In the genomic region with DNA sequence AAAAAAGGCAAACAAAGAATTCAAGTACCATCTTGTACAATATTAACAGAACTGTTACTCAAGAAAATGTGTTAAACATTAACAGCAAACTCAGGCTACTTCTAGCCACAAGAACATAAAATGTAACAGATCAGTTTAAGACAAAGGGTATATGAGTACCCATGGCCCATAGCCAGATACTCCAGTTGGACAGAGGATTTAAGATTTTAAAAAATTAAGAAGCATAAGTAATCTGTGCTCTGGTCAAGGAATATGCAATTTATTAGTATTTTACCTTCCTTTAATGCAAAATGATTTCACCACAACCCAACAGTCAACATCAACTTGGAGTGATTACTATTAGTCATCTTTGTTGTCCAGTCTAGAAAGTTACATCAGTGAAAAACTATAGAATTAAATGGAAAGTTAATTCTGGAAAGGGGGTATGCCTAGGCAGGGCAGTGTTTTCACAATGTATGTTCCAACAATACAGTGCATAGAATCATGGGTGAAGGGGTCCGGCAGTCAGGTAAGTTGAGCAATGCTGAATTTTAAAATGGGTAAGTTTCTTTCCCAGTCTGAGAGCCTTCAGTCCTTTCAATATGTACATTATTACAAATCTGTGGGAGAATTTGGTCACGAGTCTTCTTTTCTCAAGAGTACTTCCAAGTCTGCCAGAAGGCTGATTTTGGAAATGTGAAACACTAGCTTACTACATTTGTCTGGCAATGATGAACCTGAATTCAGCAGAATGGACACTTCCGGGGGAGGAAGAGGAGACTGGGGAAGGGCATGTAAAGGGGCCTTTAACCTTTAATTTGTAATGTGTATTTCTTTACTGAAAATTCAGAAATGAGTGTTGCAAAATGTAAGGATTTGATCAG, we compare ENCODE assay signal across 16 cellular contexts. TPM values are rescaled to one million over a fixed set of nuclear protein-coding genes. Genes with fewer than 3 reads are reported as not detected.
DNase-seq lines count a peak whose midpoint lies in the region; ATAC-seq, FAIRE-seq and TF ChIP-seq lines count a peak whose summit lies in the region.
"Had no signal": no experiment of that assay in that cellular context is flagged by ENCODE, and none has a peak within 500 bp of the region (broad histone marks: within the 10 kb centered on the region; RNA-seq: fewer than 3 reads in every experiment).

No MANE protein-coding gene starts in this region.

- no peaks in the 10 kb centered on the region for H3K79me2 ChIP-seq in SK-N-SH (ENCODE audit: insufficient read depth)

- DNase-seq in SK-N-SH, result no peak
- peak; percentile 23 for DNase-seq in fibroblast of mammary gland (ENCODE audit: low read depth)
- peak; percentile 31 for DNase-seq in small intestine
- no peak for DNase-seq in tibial nerve (ENCODE audit: low spot score in 2 of 2)
- DNase-seq in GM12891 (ENCODE audit: insufficient read length, low spot score), result no peak
- DNase-seq in left ventricle myocardium inferior, result no peak
- DNase-seq: activated CD4-positive, alpha-beta T cell treated with anti-CD3 and anti-CD28 coated beads, Interleukin-2, amount 10 ng/mL, durations not matched to agents 7 days and 5 days; activated naive CD8-positive, alpha-beta T cell treated with anti-CD3 and anti-CD28 coated beads for 36 hours; effector CD8-positive, alpha-beta T cell; MG63; NCI-H524; stimulated activated CD4-positive, alpha-beta T cell treated with anti-CD3 and anti-CD28 coated beads, Interleukin-1b, Interleukin-23, amount 100 ng/mL, for 48 hours; stomach had no signal

- no peaks in the 10 kb centered on the region for H4K20me1 ChIP-seq in SK-N-SH (ENCODE audit: insufficient read depth)

- H3K4me1 ChIP-seq in SK-N-SH (ENCODE audit: control insufficient read depth in 1 of 2, insufficient read depth in 2 of 2, low read depth in 1 of 2, low read length in 1 of 2) (peaks cover 0 to 8% of the 10 kb centered on the region in 2 experiments; a peak in 2 of 4 replicates), small intestine (ENCODE audit: control insufficient read depth in 2 of 2, insufficient read depth in 1 of 2, low read depth in 1 of 2, low read length in 1 of 2) (peaks cover 3 to 6% of the 10 kb centered on the region in 2 donors), tibial nerve (peaks cover 0 to 25% (median 5%) of the 10 kb centered on the region in 4 donors), left ventricle myocardium inferior (peaks cover 30% of the 10 kb centered on the region)

- no peak for TF ChIP-seq POLR2A in tibial nerve (IDR thresholded peaks at IDR 0.05)
- TF ChIP-seq POLR2A in GM12891 (IDR thresholded peaks at IDR 0.05; ENCODE audit: low read depth, low read length), result no peak

- H3F3A ChIP-seq in SK-N-SH (replicated peaks; ENCODE audit: insufficient read depth), result no peaks in the 10 kb centered on the region

- CTCF ChIA-PET in SK-N-SH (lab: Yijun Ruan, JAX), result no interaction called here

- 71% methylated on average over 3 of the region's 3 CpGs for WGBS in SK-N-SH (ENCODE audit: low lambda C conversion rate)
- WGBS in small intestine, 3 donors, result 82 to 91% (median 91%) methylated on average over 3 of the region's 3 CpGs
- 73 to 88% methylated on average over 3 of the region's 3 CpGs for WGBS in tibial nerve, 2 donors

- H3K9me3 ChIP-seq in SK-N-SH (no peaks in the 10 kb centered on the region), small intestine (ENCODE audit: control insufficient read depth, low read depth) (no peaks in the 10 kb centered on the region), tibial nerve (no peaks in the 10 kb centered on the region), left ventricle myocardium inferior (replicated peaks) (no peaks in the 10 kb centered on the region)
- H3K9me3 ChIP-seq: MG63, SJSA1, stomach had no signal

- H3K4me3 ChIP-seq in SK-N-SH (ENCODE audit: low read depth in 2 of 2, low read length in 1 of 2), result no peak overlapping the region
- no peak overlapping the region for H3K4me3 ChIP-seq in fibroblast of mammary gland (ENCODE audit: control insufficient read depth, low read depth, low read length)
- no peak overlapping the region for H3K4me3 ChIP-seq in small intestine (ENCODE audit: low read depth in 1 of 2, low read length in 2 of 2)
- no peak overlapping the region for H3K4me3 ChIP-seq in tibial nerve
- no peak overlapping the region for H3K4me3 ChIP-seq in left ventricle myocardium inferior
- H3K4me3 ChIP-seq: MG63, SJSA1, stomach had no signal

- FAIRE-seq in small intestine (lab: Jason Lieb, UNC) (no peak), GM12891 (lab: Jason Lieb, UNC) (no peak)

- H3K9ac ChIP-seq in SK-N-SH, result no peak overlapping the region

- H3K27ac ChIP-seq in SK-N-SH (ENCODE audit: low read depth in 2 of 2, low read length in 1 of 2) (no peak overlapping the region), small intestine (ENCODE audit: low read depth in 1 of 2, low read length in 1 of 2) (no peak overlapping the region), tibial nerve (no peak overlapping the region), left ventricle myocardium inferior (replicated peaks) (no peak overlapping the region)
- H3K27ac ChIP-seq: SJSA1, stomach had no signal

- H3K36me3 ChIP-seq in SK-N-SH (replicated peaks in 1 of 2; ENCODE audit: control insufficient read depth in 1 of 2, insufficient read depth in 2 of 2, low read length in 1 of 2) (peaks cover 10 to 18% of the 10 kb centered on the region in 2 experiments), small intestine (ENCODE audit: control insufficient read depth in 2 of 2, insufficient read depth in 2 of 2, low read length in 2 of 2) (peaks cover 0 to 3% of the 10 kb centered on the region in 2 donors), tibial nerve (no peaks in the 10 kb centered on the region), left ventricle myocardium inferior (no peaks in the 10 kb centered on the region)

- no peak for TF ChIP-seq EP300 in SK-N-SH (IDR thresholded peaks at IDR 0.05; ENCODE audit: borderline replicate concordance in 1 of 2, low read depth in 1 of 2, low read length in 1 of 2)
- no peak for TF ChIP-seq EP300 in tibial nerve (IDR thresholded peaks at IDR 0.05)

- no peak overlapping the region for H2AFZ ChIP-seq in SK-N-SH (ENCODE audit: low read depth)

- no peak overlapping the region for H3K4me2 ChIP-seq in SK-N-SH

- intact Hi-C loops in left ventricle myocardium inferior (cut with micrococcal nuclease), result no loop called here

- H3K27me3 ChIP-seq in SK-N-SH (ENCODE audit: insufficient read depth), result no peaks in the 10 kb centered on the region
- H3K27me3 ChIP-seq in small intestine (ENCODE audit: control insufficient read depth in 2 of 2, insufficient read depth in 2 of 2, low read length in 2 of 2), result no peaks in the 10 kb centered on the region
- no peaks in the 10 kb centered on the region for H3K27me3 ChIP-seq in tibial nerve
- H3K27me3 ChIP-seq in left ventricle myocardium inferior (ENCODE audit: low read depth), result no peaks in the 10 kb centered on the region
- H3K27me3 ChIP-seq: MG63, SJSA1, stomach had no signal

- no peak for TF ChIP-seq CTCF in SK-N-SH (IDR thresholded peaks at IDR 0.05)
- TF ChIP-seq CTCF in fibroblast of mammary gland (conservative IDR thresholded peaks at IDR 0.05; ENCODE audit: control insufficient read depth, insufficient read depth, low read depth, low read length), result no peak
- TF ChIP-seq CTCF in tibial nerve (IDR thresholded peaks at IDR 0.05), result no peak
- no peak for TF ChIP-seq CTCF in left ventricle myocardium inferior (IDR thresholded peaks at IDR 0.05; ENCODE audit: borderline replicate concordance)

- POLR2A ChIA-PET in SK-N-SH (lab: Yijun Ruan, JAX), result no interaction called here

- H3K9me2 ChIP-seq in SK-N-SH, result no peaks in the 10 kb centered on the region

- TF ChIP-seq RAD21 in SK-N-SH (IDR thresholded peaks at IDR 0.05; ENCODE audit: low read length), result no peak

- no peak for ATAC-seq in SK-N-SH treated with all-trans-retinoic acid at 6 μM for 48 hours
- ATAC-seq in HG03159 (IDR thresholded peaks at IDR 0.05; ENCODE audit: unreplicated experiment), result peak; percentile 70

TF ChIP-seq in SK-N-SH, 30 proteins besides CTCF, POLR2A, EP300 and RAD21:
- TF ChIP-seq, protein P1, sequence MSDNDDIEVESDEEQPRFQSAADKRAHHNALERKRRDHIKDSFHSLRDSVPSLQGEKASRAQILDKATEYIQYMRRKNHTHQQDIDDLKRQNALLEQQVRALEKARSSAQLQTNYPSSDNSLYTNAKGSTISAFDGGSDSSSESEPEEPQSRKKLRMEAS (IDR thresholded peaks at IDR 0.05; ENCODE audit: low read depth), result no peak
- peak; percentile 6; the same call in 1 of the 2 replicates for TF ChIP-seq JUND (IDR thresholded peaks at IDR 0.05)
- no peak for TF ChIP-seq RXRA (IDR thresholded peaks at IDR 0.05; ENCODE audit: borderline replicate concordance, low read depth)

TF ChIP-seq in GM12891, 5 proteins besides CTCF, POLR2A, EP300 and RAD21:
- TF ChIP-seq POU2F2 (IDR thresholded peaks at IDR 0.05; ENCODE audit: low read depth, low read length), result no peak
- no peak for TF ChIP-seq TAF1 (IDR thresholded peaks at IDR 0.05; ENCODE audit: low read depth, low read length)
- TF ChIP-seq SPI1 (IDR thresholded peaks at IDR 0.05; ENCODE audit: low read depth, low read length), result no peak
- no peak for TF ChIP-seq POLR2AphosphoS5 (IDR thresholded peaks at IDR 0.05; ENCODE audit: low read depth, low read length)
- no peak for TF ChIP-seq PAX5 (IDR thresholded peaks at IDR 0.05; ENCODE audit: insufficient read depth, low read length, severe bottlenecking)

RNA-seq across cellular contexts. Expression of a gene that starts 34.5 kb away (rescaled TPM):
- polyA plus RNA-seq in SK-N-SH (2012; rRNA removed) (3.2 and 3.9 TPM in 2 replicates), small intestine (1 to 10 TPM; 3.8 to 7.4 (median 4.7) TPM)
- polyA plus RNA-seq in SK-N-SH (2012; cell fraction: cytosol; rRNA removed), result 3.9 and 4.8 TPM in 2 replicates
- 1.5 and 2.2 TPM in 2 replicates for polyA plus RNA-seq in SK-N-SH (2012; cell fraction: nucleus; rRNA removed)
- total RNA-seq in tibial nerve (10 to 100 TPM; 10.7 to 13.6 (median 12.4) TPM), left ventricle myocardium inferior (2.9 TPM)
- not detected for polyA plus RNA-seq in GM12891 (2012; ENCODE audit: low read depth, missing spikeins)

Comparison
In these comparisons a context has a peak if more than half of its experiments do, and no peak if none do; other contexts are left out.
1. DNase-seq: peak in fibroblast of mammary gland (single experiment) and small intestine (single experiment); none in SK-N-SH (single experiment), tibial nerve (0 of 2), GM12891 (single experiment) and left ventricle myocardium inferior (single experiment).